Comparison of ENCODE assay signal across 8 cellular contexts in genomic region chr11:8604078-8604723, GRCh38. TPM values are rescaled to one million over a fixed set of nuclear protein-coding genes. Genes with fewer than 3 reads are reported as not detected.
A peak's percentile ranks its signal among the peaks of the same experiment; 100 is the strongest.
DNase-seq lines count a peak whose midpoint lies in the region; ATAC-seq and TF ChIP-seq lines count a peak whose summit lies in the region.

No MANE protein-coding gene starts in this region.

- no peak for TF ChIP-seq POLR2A in upper lobe of left lung (IDR thresholded peaks at IDR 0.05)

- WGBS in upper lobe of left lung, 2 donors, result 21 to 31% methylated on average over 8 to 9 of the region's 9 CpGs

- peak; percentile 43 to 60 (median 56) for TF ChIP-seq CTCF in upper lobe of left lung (IDR thresholded peaks at IDR 0.05)

- H3K27me3 ChIP-seq in muscle layer of duodenum (ENCODE audit: low read depth, low read length) (no peaks in the 10 kb centered on the region), upper lobe of left lung (no peaks in the 10 kb centered on the region)

- H3K4me3 ChIP-seq in muscle layer of duodenum (ENCODE audit: low read depth in 1 of 2, low read length in 2 of 2) (no peak overlapping the region), upper lobe of left lung (no peak overlapping the region)

- peak; percentile 100 for DNase-seq in ELR (ENCODE audit: low read depth)
- peak; percentile 95 for DNase-seq in HS-27A (ENCODE audit: low read depth)
- peak; percentile 56 for DNase-seq in dermis blood vessel endothelial cell
- DNase-seq in upper lobe of left lung, result peak; percentile 64 to 68
- no peak for DNase-seq in cortex of kidney (lab: John Stamatoyannopoulos, UW)

- ATAC-seq in GM21360 (IDR thresholded peaks at IDR 0.05; ENCODE audit: unreplicated experiment) (peak; percentile 78), SK-N-SH treated with all-trans-retinoic acid at 6 μM for 48 hours (peak; percentile 90), upper lobe of left lung (ENCODE audit: low FRiP score in 2 of 2) (peak; percentile 90 to 93)

- TF ChIP-seq EP300 in upper lobe of left lung (IDR thresholded peaks at IDR 0.05), result peak in 1 of 4 donors; percentile 73

- no peaks in the 10 kb centered on the region for H3K9me3 ChIP-seq in muscle layer of duodenum (ENCODE audit: control insufficient read depth in 1 of 2, low read length in 2 of 2)
- H3K9me3 ChIP-seq in upper lobe of left lung, result no peaks in the 10 kb centered on the region

- H3K4me1 ChIP-seq in muscle layer of duodenum (ENCODE audit: control insufficient read depth in 1 of 2, insufficient read depth in 2 of 2, low read length in 2 of 2) (no peaks in the 10 kb centered on the region), upper lobe of left lung (peaks cover 0 to 8% (median 3%) of the 10 kb centered on the region in 4 donors)

- H3K27ac ChIP-seq in muscle layer of duodenum (ENCODE audit: low read length) (peak overlapping the region; percentile 28), upper lobe of left lung (peak overlapping the region in 2 of 4 donors; percentile 17 to 28)

- H3K36me3 ChIP-seq in muscle layer of duodenum (ENCODE audit: control insufficient read depth in 1 of 2, insufficient read depth in 2 of 2, low read length in 2 of 2), result no peaks in the 10 kb centered on the region
- H3K36me3 ChIP-seq in upper lobe of left lung, result no peaks in the 10 kb centered on the region

TF ChIP-seq in SK-N-SH treated with all-trans-retinoic acid at 6 μM for 48 hours, 23 proteins besides CTCF, POLR2A, EP300 and RAD21:
- TF ChIP-seq PPARA (CRISPR knock-in tag; IDR thresholded peaks at IDR 0.05; ENCODE audit: borderline replicate concordance), result no peak
- TF ChIP-seq CREB5 (CRISPR knock-in tag; IDR thresholded peaks at IDR 0.05; ENCODE audit: low read depth), result no peak

RNA-seq across cellular contexts. Expression of gene STK33, which starts 10.2 kb away (rescaled TPM):
- total RNA-seq in dermis blood vessel endothelial cell, result 0.51 and 1.1 TPM in 2 replicates
- 10 to 100 TPM; 10.3 to 77.0 (median 15.6) TPM for total RNA-seq in upper lobe of left lung
